In genomic region chr9:95736370-95736769, GRCh38 we compare ENCODE assay signal across 9 cellular contexts.
DNase-seq lines count a peak whose midpoint lies in the region; ATAC-seq and TF ChIP-seq lines count a peak whose summit lies in the region.
"Had no signal": no experiment of that assay in that cellular context is flagged by ENCODE, and none has a peak within 500 bp of the region (broad histone marks: within the 10 kb centered on the region; RNA-seq: fewer than 3 reads in every experiment).

No MANE protein-coding gene starts in this region.

- TF ChIP-seq CTCF in brain microvascular endothelial cell (IDR thresholded peaks at IDR 0.05; ENCODE audit: low read depth, low read length, missing control alignments) (peak; percentile 68), osteocyte (IDR thresholded peaks at IDR 0.05) (peak; percentile 48), tibial artery (IDR thresholded peaks at IDR 0.05) (no peak)

- no peaks in the 10 kb centered on the region for H3K9me3 Mint-ChIP-seq in osteocyte (ENCODE audit: unreplicated experiment)
- H3K9me3 Mint-ChIP-seq in activated T-helper 17 cell treated with anti-CD3 and anti-CD28 coated beads, Interleukin-2, amount 50 U/mL, for 72 hours: no peaks in the 10 kb centered on the region

- H3K27me3 ChIP-seq in brain microvascular endothelial cell (replicated peaks) (peaks cover 3% of the 10 kb centered on the region), tibial artery (peaks cover 0 to 3% of the 10 kb centered on the region in 2 donors)
- H3K27me3 ChIP-seq: ovary had no signal

- in situ Hi-C loops in brain microvascular endothelial cell (cut with HindIII; ENCODE audit: low pct_ligation_motif_present, low sequenced_read_pairs): no loop called here

- peaks cover 4% of the 10 kb centered on the region for H3K4me1 Mint-ChIP-seq in osteocyte (ENCODE audit: unreplicated experiment)
- H3K4me1 Mint-ChIP-seq in activated T-helper 17 cell treated with anti-CD3 and anti-CD28 coated beads, Interleukin-2, amount 50 U/mL, for 72 hours: no peaks in the 10 kb centered on the region

- DNase-seq in NCI-H82 (lab: John Stamatoyannopoulos, UW) (peak; percentile 32), NCI-H82 treated with DMSO at 0.1 percent for 48 hours (lab: John Stamatoyannopoulos, UW; ENCODE audit: unreplicated experiment) (no peak), Kasumi-1 (lab: John Stamatoyannopoulos, UW) (peak; percentile 31 to 44), brain microvascular endothelial cell (no peak), osteocyte (ENCODE audit: extremely low spot score, unreplicated experiment) (no peak), tibial artery (no peak), foreskin melanocyte (no peak)
- DNase-seq: ovary had no signal

- intact Hi-C loops in tibial artery (cut with DNase I; ENCODE audit: low total_unique reads): no loop called here

- no peak overlapping the region for H3K27ac Mint-ChIP-seq in osteocyte (ENCODE audit: unreplicated experiment)
- H3K27ac Mint-ChIP-seq in activated T-helper 17 cell treated with anti-CD3 and anti-CD28 coated beads, Interleukin-2, amount 50 U/mL, for 72 hours: no peak overlapping the region

- peaks cover 22% of the 10 kb centered on the region for H3K27me3 Mint-ChIP-seq in osteocyte (ENCODE audit: unreplicated experiment)
- H3K27me3 Mint-ChIP-seq in activated T-helper 17 cell treated with anti-CD3 and anti-CD28 coated beads, Interleukin-2, amount 50 U/mL, for 72 hours: peaks cover under 1% of the 10 kb centered on the region

- H3K36me3 Mint-ChIP-seq in osteocyte (ENCODE audit: unreplicated experiment): no peaks in the 10 kb centered on the region
- no peaks in the 10 kb centered on the region for H3K36me3 Mint-ChIP-seq in activated T-helper 17 cell treated with anti-CD3 and anti-CD28 coated beads, Interleukin-2, amount 50 U/mL, for 72 hours (ENCODE audit: low read depth)

- no peaks in the 10 kb centered on the region for H3K9me3 ChIP-seq in tibial artery
- H3K9me3 ChIP-seq: ovary had no signal

- H3K4me3 Mint-ChIP-seq in osteocyte (ENCODE audit: unreplicated experiment): no peak overlapping the region
- H3K4me3 Mint-ChIP-seq in activated T-helper 17 cell treated with anti-CD3 and anti-CD28 coated beads, Interleukin-2, amount 50 U/mL, for 72 hours: no peak overlapping the region

- H3K4me3 ChIP-seq in brain microvascular endothelial cell (ENCODE audit: low read depth, low read length): no peak overlapping the region
- no peak overlapping the region for H3K4me3 ChIP-seq in tibial artery
- H3K4me3 ChIP-seq: ovary had no signal

- no peak for ATAC-seq in activated T-helper 17 cell treated with anti-CD3 and anti-CD28 coated beads, Interleukin-2, amount 50 U/mL, for 72 hours (replicated peaks)

- H3K36me3 ChIP-seq in brain microvascular endothelial cell (replicated peaks): no peaks in the 10 kb centered on the region
- no peaks in the 10 kb centered on the region for H3K36me3 ChIP-seq in tibial artery
- H3K36me3 ChIP-seq: ovary had no signal

- H3K4me1 ChIP-seq in tibial artery: no peaks in the 10 kb centered on the region

- no peak overlapping the region for H3K27ac ChIP-seq in brain microvascular endothelial cell
- H3K27ac ChIP-seq in tibial artery: no peak overlapping the region
- H3K27ac ChIP-seq: ovary had no signal

Comparison
In these comparisons a context has a peak if more than half of its experiments do, and no peak if none do; other contexts are left out.
1. DNase-seq: peak in NCI-H82 (single experiment) and Kasumi-1 (2 of 2); none in NCI-H82 treated with DMSO at 0.1 percent for 48 hours (single experiment), brain microvascular endothelial cell (single experiment), osteocyte (single experiment), tibial artery (0 of 2) and foreskin melanocyte (single experiment).
2. CTCF ChIP-seq: peak in brain microvascular endothelial cell (single experiment) and osteocyte (single experiment); none in tibial artery (0 of 2).